ENCODE assay signal across 9 cellular contexts in the genomic region with DNA sequence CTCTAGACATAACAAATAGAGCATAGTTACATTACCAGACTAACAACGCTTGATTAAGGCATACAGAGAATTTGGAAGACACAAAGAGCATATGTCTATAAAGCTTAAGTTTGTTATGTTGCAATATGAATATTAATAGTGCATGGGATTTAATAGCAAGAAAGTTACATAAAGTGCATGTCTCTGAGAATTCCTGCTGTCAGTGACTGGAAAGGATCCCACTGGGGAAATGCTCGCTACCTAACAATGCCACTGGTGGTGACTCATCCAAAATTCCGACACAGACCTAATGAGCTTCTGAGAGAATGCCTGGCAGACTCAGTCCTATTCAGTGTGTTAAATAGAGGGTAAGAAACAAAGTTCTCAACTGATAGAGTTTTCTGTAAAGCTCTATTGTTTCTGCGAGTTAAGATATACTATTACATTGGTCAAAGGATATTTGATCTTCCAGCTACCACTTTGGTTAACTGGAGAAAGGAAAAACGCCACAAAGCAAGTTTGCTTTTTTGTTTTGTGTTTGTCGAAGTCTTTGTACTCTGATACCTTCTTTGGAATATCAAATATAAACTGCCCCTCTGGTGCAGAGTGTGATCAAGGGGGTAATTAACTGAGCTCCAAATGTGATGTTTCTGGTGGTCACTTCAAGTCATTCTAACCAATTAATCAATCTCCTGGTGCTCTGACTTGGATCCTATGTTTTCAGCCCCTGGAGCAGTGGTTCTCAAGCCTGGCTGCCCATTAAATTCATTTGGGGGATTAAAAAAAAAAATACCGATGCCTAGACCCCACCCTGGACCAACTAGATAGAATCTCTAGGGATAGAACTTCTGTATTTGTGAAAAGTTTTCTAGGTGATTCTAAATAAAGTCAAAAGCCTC.
DNase-seq lines count a peak whose midpoint lies in the region; ATAC-seq, FAIRE-seq and TF ChIP-seq lines count a peak whose summit lies in the region.
"Had no signal": no experiment of that assay in that cellular context is flagged by ENCODE, and none has a peak within 500 bp of the region (broad histone marks: within the 10 kb centered on the region; RNA-seq: fewer than 3 reads in every experiment).

No MANE protein-coding gene starts in this region.

- no peak for ATAC-seq in GM21360 (IDR thresholded peaks at IDR 0.05; ENCODE audit: unreplicated experiment)

- FAIRE-seq in HTR-8/SVneo (lab: Jason Lieb, UNC) = peak; percentile 74
- no peak for FAIRE-seq in kidney (lab: Jason Lieb, UNC)

- H3K9me3 ChIP-seq in kidney (ENCODE audit: control insufficient read depth in 1 of 2, low read length in 2 of 2) = no peaks in the 10 kb centered on the region

- peak; percentile 69 for DNase-seq in HTR-8/SVneo (ENCODE audit: insufficient read length, low spot score)
- DNase-seq in brain microvascular endothelial cell = peak; percentile 87
- peak; percentile 30 for DNase-seq in iPS DF 4.7 (ENCODE audit: extremely low read depth, low spot score)
- no peak for DNase-seq in NCI-H1436 (lab: John Stamatoyannopoulos, UW)
- no peak for DNase-seq in kidney
- DNase-seq in NCI-H1694 (lab: John Stamatoyannopoulos, UW) = no peak
- DNase-seq: cerebellar nuclear complex had no signal

- H3K27ac ChIP-seq in brain microvascular endothelial cell (peak overlapping the region; percentile 40), skin epidermis (peak overlapping the region in 19 of 21 experiments; percentile 30 to 79 (median 59)), kidney (ENCODE audit: low read depth in 2 of 2, low read length in 2 of 2) (no peak overlapping the region)

- H3K9ac ChIP-seq in kidney (ENCODE audit: low read length in 2 of 2) = no peak overlapping the region

- H3K4me1 ChIP-seq in kidney (ENCODE audit: control insufficient read depth in 1 of 2, insufficient read depth in 1 of 2, low read depth in 1 of 2, low read length in 2 of 2) = no peaks in the 10 kb centered on the region

- in situ Hi-C loops in brain microvascular endothelial cell (cut with HindIII; ENCODE audit: low pct_ligation_motif_present, low sequenced_read_pairs) = no loop called here

- no peaks in the 10 kb centered on the region for H3K27me3 ChIP-seq in brain microvascular endothelial cell (replicated peaks)

- TF ChIP-seq CTCF in brain microvascular endothelial cell (IDR thresholded peaks at IDR 0.05; ENCODE audit: low read depth, low read length, missing control alignments) (no peak), kidney (IDR thresholded peaks at IDR 0.05; ENCODE audit: borderline replicate concordance, extremely low read depth, insufficient read depth) (no peak)

- H3K4me3 ChIP-seq in brain microvascular endothelial cell (ENCODE audit: low read depth, low read length) (no peak overlapping the region), skin epidermis (no peak overlapping the region), kidney (ENCODE audit: low read length in 2 of 2) (no peak overlapping the region)

- intact Hi-C loops in kidney (cut with DNase I) = no loop called here

- H3K36me3 ChIP-seq in brain microvascular endothelial cell (replicated peaks) (no peaks in the 10 kb centered on the region), kidney (ENCODE audit: control insufficient read depth in 1 of 2, insufficient read depth in 2 of 2, low read length in 2 of 2) (no peaks in the 10 kb centered on the region)

Comparison
In these comparisons a context has a peak if more than half of its experiments do, and no peak if none do; other contexts are left out.
1. DNase-seq: peak in HTR-8/SVneo (single experiment), brain microvascular endothelial cell (single experiment) and iPS DF 4.7 (single experiment); none in NCI-H1436 (single experiment), kidney (single experiment) and NCI-H1694 (single experiment).
2. H3K27ac ChIP-seq: peak in brain microvascular endothelial cell (single experiment) and skin epidermis (19 of 21); none in kidney (0 of 2).